ENCODE assay signal across 8 cellular contexts in the genomic region with DNA sequence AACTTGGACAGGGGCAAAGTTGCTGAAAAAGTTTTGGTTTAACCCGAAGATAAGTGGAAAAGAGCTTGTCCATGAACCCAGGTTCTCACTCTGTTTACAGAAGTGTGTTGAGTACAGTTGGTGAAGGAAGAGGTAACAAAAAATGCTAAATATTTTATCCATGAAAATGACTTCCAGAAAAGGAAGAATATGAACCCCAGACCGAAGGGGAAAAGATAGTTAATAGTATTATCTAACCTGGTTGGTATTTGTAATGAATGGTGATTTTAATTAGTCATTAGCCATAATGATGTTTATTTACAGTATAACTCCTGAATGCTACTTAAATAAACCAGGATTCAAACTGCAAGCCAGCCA.
DNase-seq lines count a peak whose midpoint lies in the region; ATAC-seq and TF ChIP-seq lines count a peak whose summit lies in the region.

No MANE protein-coding gene starts in this region.

- H3K27ac Mint-ChIP-seq in central memory CD8-positive, alpha-beta T cell (ENCODE audit: low read depth) = peak overlapping the region; percentile 96

- H3K9me3 Mint-ChIP-seq in central memory CD8-positive, alpha-beta T cell = no peaks in the 10 kb centered on the region

- peak overlapping the region; percentile 91 for H3K4me3 Mint-ChIP-seq in central memory CD8-positive, alpha-beta T cell

- H3K9ac ChIP-seq in KMS-11 (peak overlapping the region; percentile 38; the same call in 1 of the 2 replicates), mucosa of stomach (ENCODE audit: low read length) (peak overlapping the region; percentile 67)

- TF ChIP-seq CTCF in AG09309 (IDR thresholded peaks at IDR 0.05; ENCODE audit: control insufficient read depth, insufficient read depth, low read depth, low read length, missing control alignments) (no peak), KMS-11 (conservative IDR thresholded peaks at IDR 0.05; ENCODE audit: low read depth, low read length) (no peak)

- H3K4me1 Mint-ChIP-seq in central memory CD8-positive, alpha-beta T cell = peaks cover 29% of the 10 kb centered on the region

- no peaks in the 10 kb centered on the region for H3K9me3 ChIP-seq in mucosa of stomach (ENCODE audit: control insufficient read depth, low read length)

- H3K36me3 ChIP-seq in KMS-11 (ENCODE audit: insufficient read depth) (no peaks in the 10 kb centered on the region), mucosa of stomach (ENCODE audit: control insufficient read depth, insufficient read depth, low read length) (peaks cover 16% of the 10 kb centered on the region)

- H3K4me1 ChIP-seq in KMS-11 (ENCODE audit: low read depth, poor library complexity, severe bottlenecking) = peaks cover 26% of the 10 kb centered on the region
- peaks cover 23% of the 10 kb centered on the region for H3K4me1 ChIP-seq in mucosa of stomach (ENCODE audit: control insufficient read depth, insufficient read depth, low read length)

- peak overlapping the region; percentile 82 for H2AFZ ChIP-seq in KMS-11 (ENCODE audit: low read depth)

- H3K4me3 ChIP-seq in AG09309 (ENCODE audit: control insufficient read depth, low read depth, low read length) (peak overlapping the region; percentile 72), KMS-11 (IDR thresholded peaks at IDR 0.05; ENCODE audit: insufficient read depth, low read depth, low read length) (no peak overlapping the region), mucosa of stomach (ENCODE audit: low read length) (no peak overlapping the region)

- DNase-seq in AG09309 (ENCODE audit: low read depth) = no peak
- DNase-seq in central memory CD8-positive, alpha-beta T cell (ENCODE audit: low spot score in 2 of 2) = no peak
- no peak for DNase-seq in 8988T
- no peak for DNase-seq in NK-92 treated with Interleukin-12 subunit alpha and Interleukin-12 subunit beta, amount 100 ng/mL, for 24 hours (lab: John Stamatoyannopoulos, UW)
- DNase-seq in globus pallidus (ENCODE audit: low spot score) = no peak
- DNase-seq in putamen (ENCODE audit: low spot score) = no peak

- H3K27ac ChIP-seq in KMS-11 = peak overlapping the region; percentile 21; the same call in 1 of the 2 replicates

- no peaks in the 10 kb centered on the region for H4K20me1 ChIP-seq in KMS-11 (ENCODE audit: insufficient read depth)

- no peaks in the 10 kb centered on the region for H3K27me3 ChIP-seq in KMS-11 (ENCODE audit: insufficient read depth, low read depth)
- no peaks in the 10 kb centered on the region for H3K27me3 ChIP-seq in mucosa of stomach (ENCODE audit: control insufficient read depth, insufficient read depth, low read length)

- peak overlapping the region; percentile 79 for H3K4me2 ChIP-seq in KMS-11

- no peaks in the 10 kb centered on the region for H3K27me3 Mint-ChIP-seq in central memory CD8-positive, alpha-beta T cell

- no peak for ATAC-seq in central memory CD8-positive, alpha-beta T cell (replicated peaks; ENCODE audit: extremely low read depth, poor library complexity, severe bottlenecking)

- H3K36me3 Mint-ChIP-seq in central memory CD8-positive, alpha-beta T cell (ENCODE audit: insufficient read depth) = peaks cover 20% of the 10 kb centered on the region

- no peaks in the 10 kb centered on the region for H3K79me2 ChIP-seq in KMS-11 (ENCODE audit: insufficient read depth, low read depth)
